ENCODE assay signal across 1 cellular context in genomic region chr20:62945771-62946339, GRCh38.
TF ChIP-seq lines count a peak whose summit lies in the region.

No MANE protein-coding gene starts in this region.

TF ChIP-seq in K562, 482 proteins besides CTCF, POLR2A, EP300 and RAD21:
- TF ChIP-seq STAT6 (CRISPR knock-in tag; IDR thresholded peaks at IDR 0.05), result no peak
- peak; percentile 33; the same call in 1 of the 2 replicates for TF ChIP-seq RBFOX2 (IDR thresholded peaks at IDR 0.05; ENCODE audit: low read depth, low read length)
TF ChIP-seq in K562: peak in this region for 1.
